10 cellular contexts compared by ENCODE assay signal in genomic region chr2:127673304-127674069, GRCh38. TPM values are rescaled to one million over a fixed set of nuclear protein-coding genes. Genes with fewer than 3 reads are reported as not detected.
DNase-seq lines count a peak whose midpoint lies in the region; ATAC-seq and TF ChIP-seq lines count a peak whose summit lies in the region.
"Had no signal": no experiment of that assay in that cellular context is flagged by ENCODE, and none has a peak within 500 bp of the region (broad histone marks: within the 10 kb centered on the region; RNA-seq: fewer than 3 reads in every experiment).

No MANE protein-coding gene starts in this region.

- no peak overlapping the region for H3K4me3 ChIP-seq in CD4-positive, alpha-beta memory T cell (ENCODE audit: low read length in 2 of 2)
- H3K4me3 ChIP-seq in sigmoid colon: peak overlapping the region; percentile 77 to 90 (median 84)

- TF ChIP-seq POLR2A in sigmoid colon (IDR thresholded peaks at IDR 0.05): no peak

- peaks cover 10% of the 10 kb centered on the region for H3K27me3 ChIP-seq in CD4-positive, alpha-beta memory T cell (ENCODE audit: insufficient read depth, low read length)
- H3K27me3 ChIP-seq in sigmoid colon: no peaks in the 10 kb centered on the region

- 82% methylated on average over 17 of the region's 17 CpGs for WGBS in sigmoid colon, 2 donors

- no peak for ATAC-seq in GM18907 (IDR thresholded peaks at IDR 0.05; ENCODE audit: unreplicated experiment)

- peaks cover 0 to 6% (median 0%) of the 10 kb centered on the region in 8 donors for H3K9me3 Mint-ChIP-seq in CD4-positive, alpha-beta memory T cell
- H3K9me3 Mint-ChIP-seq in activated T-helper 1 cell treated with anti-CD3 and anti-CD28 coated beads, Interleukin-12 subunit alpha, Interleukin-12 subunit beta, Interleukin-2, Interleukin-4 antibody, amounts not matched to agents 30 ng/mL and 10 ng/mL and 1 ng/mL, durations not matched to agents 14 hours and 24 hours and 36 hours: no peaks in the 10 kb centered on the region

- peak overlapping the region in 7 of 8 donors; percentile 22 to 83 (median 76) for H3K4me3 Mint-ChIP-seq in CD4-positive, alpha-beta memory T cell
- peak overlapping the region; percentile 31 for H3K4me3 Mint-ChIP-seq in activated T-helper 1 cell treated with anti-CD3 and anti-CD28 coated beads, Interleukin-12 subunit alpha, Interleukin-12 subunit beta, Interleukin-2, Interleukin-4 antibody, amounts not matched to agents 30 ng/mL and 10 ng/mL and 1 ng/mL, durations not matched to agents 14 hours and 24 hours and 36 hours

- DNase-seq in CD4-positive, alpha-beta memory T cell: no peak
- no peak for DNase-seq in activated T-helper 1 cell treated with anti-CD3 and anti-CD28 coated beads, Interleukin-12 subunit alpha, Interleukin-12 subunit beta, Interleukin-2, Interleukin-4 antibody, amounts not matched to agents 30 ng/mL and 10 ng/mL and 1 ng/mL, durations not matched to agents 14 hours and 24 hours and 36 hours (ENCODE audit: low spot score)
- DNase-seq in iPS-NIHi7 (ENCODE audit: extremely low spot score) (peak; percentile 10), sigmoid colon (peak; percentile 69), NCI-H82 treated with DMSO at 0.1 percent for 48 hours (lab: John Stamatoyannopoulos, UW; ENCODE audit: unreplicated experiment) (no peak), NCI-H1092 (lab: John Stamatoyannopoulos, UW) (no peak), cerebellum (ENCODE audit: low spot score) (no peak)
- DNase-seq: activated CD4-positive, alpha-beta T cell treated with anti-CD3 and anti-CD28 coated beads for 1 hour had no signal

- H3K36me3 ChIP-seq in CD4-positive, alpha-beta memory T cell (ENCODE audit: insufficient read depth, low read length): no peaks in the 10 kb centered on the region
- no peaks in the 10 kb centered on the region for H3K36me3 ChIP-seq in sigmoid colon

- POLR2A ChIA-PET in CD4-positive, alpha-beta memory T cell (lab: Charles Lee; ENCODE audit: partially characterized antibody): no interaction called here

- intact Hi-C loops in CD4-positive, alpha-beta memory T cell (cut with micrococcal nuclease): no loop called here
- intact Hi-C loops in activated T-helper 1 cell treated with anti-CD3 and anti-CD28 coated beads, Interleukin-12 subunit alpha, Interleukin-12 subunit beta, Interleukin-2, Interleukin-4 antibody, amounts not matched to agents 30 ng/mL and 10 ng/mL and 1 ng/mL, durations not matched to agents 14 hours and 24 hours and 36 hours (cut with micrococcal nuclease): no loop called here
- intact Hi-C loops in sigmoid colon (cut with DNase I): loop anchor here (2.0 kb wide), 1 partner anchor 21 kb away; no protein-coding TSS in a partner anchor

- H3K4me1 Mint-ChIP-seq in CD4-positive, alpha-beta memory T cell: peaks cover 2 to 13% (median 6%) of the 10 kb centered on the region in 4 donors
- peaks cover 10% of the 10 kb centered on the region for H3K4me1 Mint-ChIP-seq in activated T-helper 1 cell treated with anti-CD3 and anti-CD28 coated beads, Interleukin-12 subunit alpha, Interleukin-12 subunit beta, Interleukin-2, Interleukin-4 antibody, amounts not matched to agents 30 ng/mL and 10 ng/mL and 1 ng/mL, durations not matched to agents 14 hours and 24 hours and 36 hours (ENCODE audit: low read depth)

- TF ChIP-seq CTCF in sigmoid colon (IDR thresholded peaks at IDR 0.05): no peak

- H3K36me3 Mint-ChIP-seq in CD4-positive, alpha-beta memory T cell: no peaks in the 10 kb centered on the region
- H3K36me3 Mint-ChIP-seq in activated T-helper 1 cell treated with anti-CD3 and anti-CD28 coated beads, Interleukin-12 subunit alpha, Interleukin-12 subunit beta, Interleukin-2, Interleukin-4 antibody, amounts not matched to agents 30 ng/mL and 10 ng/mL and 1 ng/mL, durations not matched to agents 14 hours and 24 hours and 36 hours (ENCODE audit: low read depth): no peaks in the 10 kb centered on the region

- H3K4me1 ChIP-seq in CD4-positive, alpha-beta memory T cell (ENCODE audit: insufficient read depth, low read length): peaks cover 4% of the 10 kb centered on the region
- H3K4me1 ChIP-seq in sigmoid colon: peaks cover 0 to 75% (median 65%) of the 10 kb centered on the region in 4 donors

- H3K27me3 Mint-ChIP-seq in CD4-positive, alpha-beta memory T cell: peaks cover 41 to 44% of the 10 kb centered on the region in 2 donors
- peaks cover 64% of the 10 kb centered on the region for H3K27me3 Mint-ChIP-seq in activated T-helper 1 cell treated with anti-CD3 and anti-CD28 coated beads, Interleukin-12 subunit alpha, Interleukin-12 subunit beta, Interleukin-2, Interleukin-4 antibody, amounts not matched to agents 30 ng/mL and 10 ng/mL and 1 ng/mL, durations not matched to agents 14 hours and 24 hours and 36 hours (ENCODE audit: insufficient read depth)

- CTCF ChIA-PET in CD4-positive, alpha-beta memory T cell (lab: Charles Lee; ENCODE audit: partially characterized antibody): no interaction called here

- H3K27ac Mint-ChIP-seq in CD4-positive, alpha-beta memory T cell: no peak overlapping the region
- no peak overlapping the region for H3K27ac Mint-ChIP-seq in activated T-helper 1 cell treated with anti-CD3 and anti-CD28 coated beads, Interleukin-12 subunit alpha, Interleukin-12 subunit beta, Interleukin-2, Interleukin-4 antibody, amounts not matched to agents 30 ng/mL and 10 ng/mL and 1 ng/mL, durations not matched to agents 14 hours and 24 hours and 36 hours

- no peak for TF ChIP-seq EP300 in sigmoid colon (IDR thresholded peaks at IDR 0.05)

- H3K9me3 ChIP-seq in CD4-positive, alpha-beta memory T cell (ENCODE audit: control insufficient read depth in 1 of 2, low read length in 2 of 2): no peaks in the 10 kb centered on the region
- H3K9me3 ChIP-seq in sigmoid colon: no peaks in the 10 kb centered on the region

- H3K27ac ChIP-seq in CD4-positive, alpha-beta memory T cell (ENCODE audit: low read depth, low read length): no peak overlapping the region
- H3K27ac ChIP-seq in sigmoid colon: peak overlapping the region; percentile 96 to 97 (median 97)

RNA-seq across cellular contexts. Expression of gene LIMS2, which starts 1.8 kb away (rescaled TPM):
- total RNA-seq in CD4-positive, alpha-beta memory T cell: 1 to 10 TPM; 8.9 to 9.0 TPM
- 10 to 100 TPM in 1 of 2 donors, 1 to 10 TPM in 1; 6.0 to 15.9 TPM for polyA plus RNA-seq in CD4-positive, alpha-beta memory T cell
- 4.8 and 5.1 TPM in 2 replicates for total RNA-seq in activated T-helper 1 cell treated with anti-CD3 and anti-CD28 coated beads, Interleukin-12 subunit alpha, Interleukin-12 subunit beta, Interleukin-2, Interleukin-4 antibody, amounts not matched to agents 30 ng/mL and 10 ng/mL and 1 ng/mL, durations not matched to agents 14 hours and 24 hours and 36 hours
- total RNA-seq in sigmoid colon (100 to 1,000 TPM; 125 to 357 (median 195) TPM), cerebellum (3.3 TPM)
- polyA plus RNA-seq in sigmoid colon: 10 to 100 TPM in 2 of 3 donors, 1 to 10 TPM in 1; 3.2 to 40.6 (median 17.4) TPM

RNA-seq across cellular contexts. Expression of gene GPR17, which starts 27.5 kb away (rescaled TPM):
- total RNA-seq in CD4-positive, alpha-beta memory T cell: not detected
- polyA plus RNA-seq in CD4-positive, alpha-beta memory T cell: not detected
- total RNA-seq in activated T-helper 1 cell treated with anti-CD3 and anti-CD28 coated beads, Interleukin-12 subunit alpha, Interleukin-12 subunit beta, Interleukin-2, Interleukin-4 antibody, amounts not matched to agents 30 ng/mL and 10 ng/mL and 1 ng/mL, durations not matched to agents 14 hours and 24 hours and 36 hours: not detected in 2 replicates
- total RNA-seq in sigmoid colon (1 to 10 TPM in 1 of 4 donors, under 1 TPM in 2, not detected in 1; 0.36 to 1.4 (median 0.66) TPM), cerebellum (8.9 TPM)
- polyA plus RNA-seq in sigmoid colon: under 1 TPM in 2 of 3 donors, not detected in 1; 0.48 to 0.60 TPM
- total RNA-seq: Daoy had no signal

RNA-seq across cellular contexts. Expression of gene SFT2D3, which starts 27.8 kb away (rescaled TPM):
- 10 to 100 TPM; 14.4 to 15.4 TPM for total RNA-seq in CD4-positive, alpha-beta memory T cell
- 1 to 10 TPM; 1.5 TPM for polyA plus RNA-seq in CD4-positive, alpha-beta memory T cell
- total RNA-seq in activated T-helper 1 cell treated with anti-CD3 and anti-CD28 coated beads, Interleukin-12 subunit alpha, Interleukin-12 subunit beta, Interleukin-2, Interleukin-4 antibody, amounts not matched to agents 30 ng/mL and 10 ng/mL and 1 ng/mL, durations not matched to agents 14 hours and 24 hours and 36 hours: 6.6 and 7.1 TPM in 2 replicates
- total RNA-seq in sigmoid colon (1 to 10 TPM; 5.6 to 8.6 (median 7.9) TPM), cerebellum (7.6 TPM)
- polyA plus RNA-seq in sigmoid colon: 1 to 10 TPM; 1.4 to 6.5 (median 1.8) TPM

Comparison
In these comparisons a context has a peak if more than half of its experiments do, and no peak if none do; other contexts are left out.
1. DNase-seq: peak in iPS-NIHi7 (single experiment) and sigmoid colon (single experiment); none in CD4-positive, alpha-beta memory T cell (0 of 5), activated T-helper 1 cell treated with anti-CD3 and anti-CD28 coated beads, Interleukin-12 subunit alpha, Interleukin-12 subunit beta, Interleukin-2, Interleukin-4 antibody, amounts not matched to agents 30 ng/mL and 10 ng/mL and 1 ng/mL, durations not matched to agents 14 hours and 24 hours and 36 hours (single experiment), NCI-H82 treated with DMSO at 0.1 percent for 48 hours (single experiment), NCI-H1092 (single experiment) and cerebellum (single experiment).
2. H3K4me3 ChIP-seq: peak in sigmoid colon (4 of 4); none in CD4-positive, alpha-beta memory T cell (0 of 2).
3. RNA of gene LIMS2, which starts 1.8 kb away (total RNA-seq): 125 to 357 TPM in sigmoid colon; 8.9 to 9.0 TPM in CD4-positive, alpha-beta memory T cell, 4.8 to 5.1 TPM in activated T-helper 1 cell treated with anti-CD3 and anti-CD28 coated beads, Interleukin-12 subunit alpha, Interleukin-12 subunit beta, Interleukin-2, Interleukin-4 antibody, amounts not matched to agents 30 ng/mL and 10 ng/mL and 1 ng/mL, durations not matched to agents 14 hours and 24 hours and 36 hours and 3.3 TPM in cerebellum (single experiment); every median in the first group is over 10 times any median in the second.